In genomic region chr2:107248932-107249331, GRCh38 we compare ENCODE assay signal across 8 cellular contexts.
"Had no signal": no experiment of that assay in that cellular context is flagged by ENCODE, and none has a peak within 500 bp of the region (broad histone marks: within the 10 kb centered on the region; RNA-seq: fewer than 3 reads in every experiment).

No MANE protein-coding gene starts in this region.

- H3K27ac Mint-ChIP-seq: HFFc6 had no signal

- H3K4me3 Mint-ChIP-seq: HFFc6 had no signal

- H3K4me1 ChIP-seq: HAP-1 had no signal

- H3K36me3 ChIP-seq: HAP-1 had no signal

- H3K4me3 ChIP-seq: GM23248, HAP-1, K562 had no signal

- ATAC-seq: HCT116, K562 had no signal

- DNase-seq: GM23248, GOT3, H7, HFFc6, IMR-90 had no signal

- H3K27ac ChIP-seq: GM23248 had no signal

- H3K9ac ChIP-seq: GM23248 had no signal

- H2AFZ ChIP-seq: GM23248 had no signal
